ENCODE assay signal across 1 cellular context in the genomic region with DNA sequence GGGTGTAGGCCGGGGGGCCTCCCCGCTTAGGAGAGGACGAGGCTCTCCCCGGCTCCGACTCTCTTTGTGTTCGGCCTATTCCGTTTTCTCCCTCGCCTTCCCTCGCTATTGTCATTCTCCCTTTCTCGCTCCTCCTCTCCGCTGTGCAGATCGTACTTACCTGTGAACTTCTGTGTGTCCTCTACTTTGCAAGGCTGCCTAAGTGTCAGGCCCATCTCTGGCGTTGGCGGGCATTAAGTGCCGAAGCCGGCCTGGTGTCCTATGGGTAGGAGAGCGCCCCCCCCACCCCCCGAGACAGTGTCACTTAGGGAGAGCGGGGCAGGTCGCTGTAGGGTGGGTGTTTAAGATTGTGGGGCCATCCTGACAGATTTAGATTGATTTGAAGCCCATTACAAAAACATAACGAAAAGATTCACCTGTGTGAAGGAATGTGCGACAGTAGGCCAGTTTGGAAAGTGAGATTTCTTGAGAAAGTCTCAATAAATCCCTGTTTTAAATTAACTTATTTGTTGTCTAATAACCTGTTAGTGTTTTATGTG.
TF ChIP-seq lines count a peak whose summit lies in the region.

No MANE protein-coding gene starts in this region.

TF ChIP-seq in K562, 482 proteins besides CTCF, POLR2A, EP300 and RAD21 (continued from another document and continues in another):
- TF ChIP-seq, protein P1, sequence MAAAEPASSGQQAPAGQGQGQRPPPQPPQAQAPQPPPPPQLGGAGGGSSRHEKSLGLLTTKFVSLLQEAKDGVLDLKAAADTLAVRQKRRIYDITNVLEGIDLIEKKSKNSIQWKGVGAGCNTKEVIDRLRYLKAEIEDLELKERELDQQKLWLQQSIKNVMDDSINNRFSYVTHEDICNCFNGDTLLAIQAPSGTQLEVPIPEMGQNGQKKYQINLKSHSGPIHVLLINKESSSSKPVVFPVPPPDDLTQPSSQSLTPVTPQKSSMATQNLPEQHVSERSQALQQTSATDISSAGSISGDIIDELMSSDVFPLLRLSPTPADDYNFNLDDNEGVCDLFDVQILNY (CRISPR knock-in tag; IDR thresholded peaks at IDR 0.05): no peak
- no peak for TF ChIP-seq ILK (tag; IDR thresholded peaks at IDR 0.05; ENCODE audit: borderline replicate concordance, low read depth)
- no peak for TF ChIP-seq BMI1 (IDR thresholded peaks at IDR 0.05; ENCODE audit: low read length)
- TF ChIP-seq RBM34 (IDR thresholded peaks at IDR 0.05; ENCODE audit: borderline replicate concordance, insufficient read depth, low read length): no peak
- TF ChIP-seq, protein P2, sequence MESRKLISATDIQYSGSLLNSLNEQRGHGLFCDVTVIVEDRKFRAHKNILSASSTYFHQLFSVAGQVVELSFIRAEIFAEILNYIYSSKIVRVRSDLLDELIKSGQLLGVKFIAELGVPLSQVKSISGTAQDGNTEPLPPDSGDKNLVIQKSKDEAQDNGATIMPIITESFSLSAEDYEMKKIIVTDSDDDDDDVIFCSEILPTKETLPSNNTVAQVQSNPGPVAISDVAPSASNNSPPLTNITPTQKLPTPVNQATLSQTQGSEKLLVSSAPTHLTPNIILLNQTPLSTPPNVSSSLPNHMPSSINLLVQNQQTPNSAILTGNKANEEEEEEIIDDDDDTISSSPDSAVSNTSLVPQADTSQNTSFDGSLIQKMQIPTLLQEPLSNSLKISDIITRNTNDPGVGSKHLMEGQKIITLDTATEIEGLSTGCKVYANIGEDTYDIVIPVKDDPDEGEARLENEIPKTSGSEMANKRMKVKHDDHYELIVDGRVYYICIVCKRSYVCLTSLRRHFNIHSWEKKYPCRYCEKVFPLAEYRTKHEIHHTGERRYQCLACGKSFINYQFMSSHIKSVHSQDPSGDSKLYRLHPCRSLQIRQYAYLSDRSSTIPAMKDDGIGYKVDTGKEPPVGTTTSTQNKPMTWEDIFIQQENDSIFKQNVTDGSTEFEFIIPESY (CRISPR knock-in tag; IDR thresholded peaks at IDR 0.05): no peak
- TF ChIP-seq, protein P3, sequence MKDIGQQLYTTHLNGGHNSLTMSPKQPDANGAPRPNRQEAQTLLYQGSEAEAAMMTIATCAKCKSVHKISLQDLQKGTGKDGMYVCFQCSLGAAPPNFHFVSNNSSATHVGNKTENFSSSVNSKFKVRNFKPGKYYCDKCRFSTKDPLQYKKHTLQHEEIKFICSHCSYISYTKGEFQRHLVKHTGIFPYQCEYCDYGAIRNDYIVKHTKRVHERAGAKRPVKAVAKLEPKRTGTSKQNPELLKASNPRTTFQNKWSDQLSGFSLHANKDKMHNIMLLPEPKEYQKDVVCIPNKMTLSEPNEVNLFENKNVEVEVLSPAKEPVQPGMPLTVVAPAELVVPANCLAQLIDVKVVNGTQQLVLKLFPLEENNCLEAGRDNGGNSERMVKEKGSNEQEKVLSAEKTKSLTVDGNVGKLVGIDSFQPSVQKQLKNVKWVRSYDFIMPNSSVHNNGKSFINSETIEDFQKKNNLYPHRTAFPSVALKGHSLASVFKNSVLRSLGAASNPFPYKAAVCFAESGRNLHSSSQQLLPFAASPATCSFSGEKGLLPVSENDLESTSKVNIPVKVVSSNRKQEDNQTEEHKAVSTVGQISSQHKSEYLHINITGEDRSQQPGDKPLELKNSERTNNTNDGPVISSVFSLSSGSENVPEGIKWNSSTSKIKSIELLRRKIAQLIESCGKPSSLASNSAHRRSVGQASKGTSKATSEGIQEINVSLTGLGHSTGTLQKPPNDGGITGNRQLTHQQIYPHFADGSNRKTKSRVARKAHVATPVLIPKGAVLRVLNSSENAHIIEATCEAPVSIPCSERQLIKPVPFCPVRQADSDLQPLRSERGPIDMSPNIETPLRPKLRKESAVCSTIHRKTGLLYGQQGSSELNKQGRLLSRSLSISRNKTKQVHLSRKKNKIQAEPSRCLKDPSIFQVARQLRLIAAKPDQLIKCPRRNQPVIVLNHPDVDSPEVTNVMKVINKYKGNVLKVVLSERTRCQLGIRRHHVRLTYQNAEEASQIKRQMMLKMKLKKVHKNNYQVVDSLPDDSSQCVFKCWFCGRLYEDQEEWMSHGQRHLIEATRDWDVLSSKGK (CRISPR knock-in tag; IDR thresholded peaks at IDR 0.05): no peak
- no peak for TF ChIP-seq ZFP36 (IDR thresholded peaks at IDR 0.05; ENCODE audit: low read depth, low read length, partially characterized antibody)
- no peak for TF ChIP-seq RBM22 (IDR thresholded peaks at IDR 0.05; ENCODE audit: low read depth, low read length, poor library complexity, severe bottlenecking)
- TF ChIP-seq ZNF707 (CRISPR knock-in tag; conservative IDR thresholded peaks at IDR 0.05): no peak
- TF ChIP-seq, protein P4, sequence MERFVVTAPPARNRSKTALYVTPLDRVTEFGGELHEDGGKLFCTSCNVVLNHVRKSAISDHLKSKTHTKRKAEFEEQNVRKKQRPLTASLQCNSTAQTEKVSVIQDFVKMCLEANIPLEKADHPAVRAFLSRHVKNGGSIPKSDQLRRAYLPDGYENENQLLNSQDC (CRISPR knock-in tag; IDR thresholded peaks at IDR 0.05): 0 out of 2 replicates have a peak, but pooled peaks have one; percentile 20
- no peak for TF ChIP-seq ZNF124 (CRISPR knock-in tag; IDR thresholded peaks at IDR 0.05)
- no peak for TF ChIP-seq ZNF282 (CRISPR knock-in tag; IDR thresholded peaks at IDR 0.05)
- TF ChIP-seq IRF2 (CRISPR knock-in tag; IDR thresholded peaks at IDR 0.05): no peak
- TF ChIP-seq, protein P5, sequence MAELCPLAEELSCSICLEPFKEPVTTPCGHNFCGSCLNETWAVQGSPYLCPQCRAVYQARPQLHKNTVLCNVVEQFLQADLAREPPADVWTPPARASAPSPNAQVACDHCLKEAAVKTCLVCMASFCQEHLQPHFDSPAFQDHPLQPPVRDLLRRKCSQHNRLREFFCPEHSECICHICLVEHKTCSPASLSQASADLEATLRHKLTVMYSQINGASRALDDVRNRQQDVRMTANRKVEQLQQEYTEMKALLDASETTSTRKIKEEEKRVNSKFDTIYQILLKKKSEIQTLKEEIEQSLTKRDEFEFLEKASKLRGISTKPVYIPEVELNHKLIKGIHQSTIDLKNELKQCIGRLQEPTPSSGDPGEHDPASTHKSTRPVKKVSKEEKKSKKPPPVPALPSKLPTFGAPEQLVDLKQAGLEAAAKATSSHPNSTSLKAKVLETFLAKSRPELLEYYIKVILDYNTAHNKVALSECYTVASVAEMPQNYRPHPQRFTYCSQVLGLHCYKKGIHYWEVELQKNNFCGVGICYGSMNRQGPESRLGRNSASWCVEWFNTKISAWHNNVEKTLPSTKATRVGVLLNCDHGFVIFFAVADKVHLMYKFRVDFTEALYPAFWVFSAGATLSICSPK (IDR thresholded peaks at IDR 0.05; ENCODE audit: borderline replicate concordance): no peak
- no peak for TF ChIP-seq ERF (CRISPR knock-in tag; IDR thresholded peaks at IDR 0.05)
- TF ChIP-seq, protein P6, sequence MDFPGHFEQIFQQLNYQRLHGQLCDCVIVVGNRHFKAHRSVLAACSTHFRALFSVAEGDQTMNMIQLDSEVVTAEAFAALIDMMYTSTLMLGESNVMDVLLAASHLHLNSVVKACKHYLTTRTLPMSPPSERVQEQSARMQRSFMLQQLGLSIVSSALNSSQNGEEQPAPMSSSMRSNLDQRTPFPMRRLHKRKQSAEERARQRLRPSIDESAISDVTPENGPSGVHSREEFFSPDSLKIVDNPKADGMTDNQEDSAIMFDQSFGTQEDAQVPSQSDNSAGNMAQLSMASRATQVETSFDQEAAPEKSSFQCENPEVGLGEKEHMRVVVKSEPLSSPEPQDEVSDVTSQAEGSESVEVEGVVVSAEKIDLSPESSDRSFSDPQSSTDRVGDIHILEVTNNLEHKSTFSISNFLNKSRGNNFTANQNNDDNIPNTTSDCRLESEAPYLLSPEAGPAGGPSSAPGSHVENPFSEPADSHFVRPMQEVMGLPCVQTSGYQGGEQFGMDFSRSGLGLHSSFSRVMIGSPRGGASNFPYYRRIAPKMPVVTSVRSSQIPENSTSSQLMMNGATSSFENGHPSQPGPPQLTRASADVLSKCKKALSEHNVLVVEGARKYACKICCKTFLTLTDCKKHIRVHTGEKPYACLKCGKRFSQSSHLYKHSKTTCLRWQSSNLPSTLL (IDR thresholded peaks at IDR 0.05): no peak
- TF ChIP-seq SMARCB1 (IDR thresholded peaks at IDR 0.05; ENCODE audit: insufficient read length, low read depth): no peak
- TF ChIP-seq CBFB (CRISPR knock-in tag; IDR thresholded peaks at IDR 0.05): no peak
- TF ChIP-seq HDAC3 (IDR thresholded peaks at IDR 0.05; ENCODE audit: borderline replicate concordance, partially characterized antibody): no peak
- no peak for TF ChIP-seq RBM25 (IDR thresholded peaks at IDR 0.05; ENCODE audit: low read depth, low read length, severe bottlenecking)
- TF ChIP-seq ZBTB17 (CRISPR knock-in tag; IDR thresholded peaks at IDR 0.05): no peak
- TF ChIP-seq DIDO1 (tag; IDR thresholded peaks at IDR 0.05; ENCODE audit: low read depth): 0 out of 2 replicates have a peak, but pooled peaks have one; percentile 7
- TF ChIP-seq, protein P7, sequence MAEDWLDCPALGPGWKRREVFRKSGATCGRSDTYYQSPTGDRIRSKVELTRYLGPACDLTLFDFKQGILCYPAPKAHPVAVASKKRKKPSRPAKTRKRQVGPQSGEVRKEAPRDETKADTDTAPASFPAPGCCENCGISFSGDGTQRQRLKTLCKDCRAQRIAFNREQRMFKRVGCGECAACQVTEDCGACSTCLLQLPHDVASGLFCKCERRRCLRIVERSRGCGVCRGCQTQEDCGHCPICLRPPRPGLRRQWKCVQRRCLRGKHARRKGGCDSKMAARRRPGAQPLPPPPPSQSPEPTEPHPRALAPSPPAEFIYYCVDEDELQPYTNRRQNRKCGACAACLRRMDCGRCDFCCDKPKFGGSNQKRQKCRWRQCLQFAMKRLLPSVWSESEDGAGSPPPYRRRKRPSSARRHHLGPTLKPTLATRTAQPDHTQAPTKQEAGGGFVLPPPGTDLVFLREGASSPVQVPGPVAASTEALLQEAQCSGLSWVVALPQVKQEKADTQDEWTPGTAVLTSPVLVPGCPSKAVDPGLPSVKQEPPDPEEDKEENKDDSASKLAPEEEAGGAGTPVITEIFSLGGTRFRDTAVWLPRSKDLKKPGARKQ (CRISPR knock-in tag; IDR thresholded peaks at IDR 0.05): no peak
- TF ChIP-seq ELF1 (tag; IDR thresholded peaks at IDR 0.05): no peak
- TF ChIP-seq, protein P8, sequence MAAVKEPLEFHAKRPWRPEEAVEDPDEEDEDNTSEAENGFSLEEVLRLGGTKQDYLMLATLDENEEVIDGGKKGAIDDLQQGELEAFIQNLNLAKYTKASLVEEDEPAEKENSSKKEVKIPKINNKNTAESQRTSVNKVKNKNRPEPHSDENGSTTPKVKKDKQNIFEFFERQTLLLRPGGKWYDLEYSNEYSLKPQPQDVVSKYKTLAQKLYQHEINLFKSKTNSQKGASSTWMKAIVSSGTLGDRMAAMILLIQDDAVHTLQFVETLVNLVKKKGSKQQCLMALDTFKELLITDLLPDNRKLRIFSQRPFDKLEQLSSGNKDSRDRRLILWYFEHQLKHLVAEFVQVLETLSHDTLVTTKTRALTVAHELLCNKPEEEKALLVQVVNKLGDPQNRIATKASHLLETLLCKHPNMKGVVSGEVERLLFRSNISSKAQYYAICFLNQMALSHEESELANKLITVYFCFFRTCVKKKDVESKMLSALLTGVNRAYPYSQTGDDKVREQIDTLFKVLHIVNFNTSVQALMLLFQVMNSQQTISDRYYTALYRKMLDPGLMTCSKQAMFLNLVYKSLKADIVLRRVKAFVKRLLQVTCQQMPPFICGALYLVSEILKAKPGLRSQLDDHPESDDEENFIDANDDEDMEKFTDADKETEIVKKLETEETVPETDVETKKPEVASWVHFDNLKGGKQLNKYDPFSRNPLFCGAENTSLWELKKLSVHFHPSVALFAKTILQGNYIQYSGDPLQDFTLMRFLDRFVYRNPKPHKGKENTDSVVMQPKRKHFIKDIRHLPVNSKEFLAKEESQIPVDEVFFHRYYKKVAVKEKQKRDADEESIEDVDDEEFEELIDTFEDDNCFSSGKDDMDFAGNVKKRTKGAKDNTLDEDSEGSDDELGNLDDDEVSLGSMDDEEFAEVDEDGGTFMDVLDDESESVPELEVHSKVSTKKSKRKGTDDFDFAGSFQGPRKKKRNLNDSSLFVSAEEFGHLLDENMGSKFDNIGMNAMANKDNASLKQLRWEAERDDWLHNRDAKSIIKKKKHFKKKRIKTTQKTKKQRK (IDR thresholded peaks at IDR 0.05; ENCODE audit: borderline replicate concordance, low read depth, low read length): no peak
- TF ChIP-seq BCL6 (CRISPR knock-in tag; IDR thresholded peaks at IDR 0.05): no peak
- TF ChIP-seq NCOA4 (IDR thresholded peaks at IDR 0.05; ENCODE audit: partially characterized antibody): no peak
- TF ChIP-seq ZNF224 (CRISPR knock-in tag; IDR thresholded peaks at IDR 0.05): no peak
- no peak for TF ChIP-seq L3MBTL2 (IDR thresholded peaks at IDR 0.05)
- no peak for TF ChIP-seq ZC3H4 (CRISPR knock-in tag; IDR thresholded peaks at IDR 0.05; ENCODE audit: borderline replicate concordance)
- TF ChIP-seq, protein P9, sequence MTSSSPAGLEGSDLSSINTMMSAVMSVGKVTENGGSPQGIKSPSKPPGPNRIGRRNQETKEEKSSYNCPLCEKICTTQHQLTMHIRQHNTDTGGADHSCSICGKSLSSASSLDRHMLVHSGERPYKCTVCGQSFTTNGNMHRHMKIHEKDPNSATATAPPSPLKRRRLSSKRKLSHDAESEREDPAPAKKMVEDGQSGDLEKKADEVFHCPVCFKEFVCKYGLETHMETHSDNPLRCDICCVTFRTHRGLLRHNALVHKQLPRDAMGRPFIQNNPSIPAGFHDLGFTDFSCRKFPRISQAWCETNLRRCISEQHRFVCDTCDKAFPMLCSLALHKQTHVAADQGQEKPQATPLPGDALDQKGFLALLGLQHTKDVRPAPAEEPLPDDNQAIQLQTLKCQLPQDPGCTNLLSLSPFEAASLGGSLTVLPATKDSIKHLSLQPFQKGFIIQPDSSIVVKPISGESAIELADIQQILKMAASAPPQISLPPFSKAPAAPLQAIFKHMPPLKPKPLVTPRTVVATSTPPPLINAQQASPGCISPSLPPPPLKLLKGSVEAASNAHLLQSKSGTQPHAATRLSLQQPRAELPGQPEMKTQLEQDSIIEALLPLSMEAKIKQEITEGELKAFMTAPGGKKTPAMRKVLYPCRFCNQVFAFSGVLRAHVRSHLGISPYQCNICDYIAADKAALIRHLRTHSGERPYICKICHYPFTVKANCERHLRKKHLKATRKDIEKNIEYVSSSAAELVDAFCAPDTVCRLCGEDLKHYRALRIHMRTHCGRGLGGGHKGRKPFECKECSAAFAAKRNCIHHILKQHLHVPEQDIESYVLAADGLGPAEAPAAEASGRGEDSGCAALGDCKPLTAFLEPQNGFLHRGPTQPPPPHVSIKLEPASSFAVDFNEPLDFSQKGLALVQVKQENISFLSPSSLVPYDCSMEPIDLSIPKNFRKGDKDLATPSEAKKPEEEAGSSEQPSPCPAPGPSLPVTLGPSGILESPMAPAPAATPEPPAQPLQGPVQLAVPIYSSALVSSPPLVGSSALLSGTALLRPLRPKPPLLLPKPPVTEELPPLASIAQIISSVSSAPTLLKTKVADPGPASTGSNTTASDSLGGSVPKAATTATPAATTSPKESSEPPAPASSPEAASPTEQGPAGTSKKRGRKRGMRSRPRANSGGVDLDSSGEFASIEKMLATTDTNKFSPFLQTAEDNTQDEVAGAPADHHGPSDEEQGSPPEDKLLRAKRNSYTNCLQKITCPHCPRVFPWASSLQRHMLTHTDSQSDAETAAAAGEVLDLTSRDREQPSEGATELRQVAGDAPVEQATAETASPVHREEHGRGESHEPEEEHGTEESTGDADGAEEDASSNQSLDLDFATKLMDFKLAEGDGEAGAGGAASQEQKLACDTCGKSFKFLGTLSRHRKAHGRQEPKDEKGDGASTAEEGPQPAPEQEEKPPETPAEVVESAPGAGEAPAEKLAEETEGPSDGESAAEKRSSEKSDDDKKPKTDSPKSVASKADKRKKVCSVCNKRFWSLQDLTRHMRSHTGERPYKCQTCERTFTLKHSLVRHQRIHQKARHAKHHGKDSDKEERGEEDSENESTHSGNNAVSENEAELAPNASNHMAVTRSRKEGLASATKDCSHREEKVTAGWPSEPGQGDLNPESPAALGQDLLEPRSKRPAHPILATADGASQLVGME (CRISPR knock-in tag; IDR thresholded peaks at IDR 0.05): no peak
